In genomic region chr5:59380350-59380951, GRCh38 we compare ENCODE assay signal across 1 cellular context.
TF ChIP-seq lines count a peak whose summit lies in the region.

No MANE protein-coding gene starts in this region.

TF ChIP-seq in WTC11, 78 proteins besides CTCF, POLR2A, EP300 and RAD21 (continued from another document):
- no peak for TF ChIP-seq PRDM15 (CRISPR knock-in tag; IDR thresholded peaks at IDR 0.05)
- no peak for TF ChIP-seq CREB1 (CRISPR knock-in tag; IDR thresholded peaks at IDR 0.05)
- TF ChIP-seq MAX (CRISPR knock-in tag; IDR thresholded peaks at IDR 0.05): no peak
- TF ChIP-seq ZNF281 (CRISPR knock-in tag; IDR thresholded peaks at IDR 0.05): no peak
